8 cellular contexts compared by ENCODE assay signal in the genomic region with DNA sequence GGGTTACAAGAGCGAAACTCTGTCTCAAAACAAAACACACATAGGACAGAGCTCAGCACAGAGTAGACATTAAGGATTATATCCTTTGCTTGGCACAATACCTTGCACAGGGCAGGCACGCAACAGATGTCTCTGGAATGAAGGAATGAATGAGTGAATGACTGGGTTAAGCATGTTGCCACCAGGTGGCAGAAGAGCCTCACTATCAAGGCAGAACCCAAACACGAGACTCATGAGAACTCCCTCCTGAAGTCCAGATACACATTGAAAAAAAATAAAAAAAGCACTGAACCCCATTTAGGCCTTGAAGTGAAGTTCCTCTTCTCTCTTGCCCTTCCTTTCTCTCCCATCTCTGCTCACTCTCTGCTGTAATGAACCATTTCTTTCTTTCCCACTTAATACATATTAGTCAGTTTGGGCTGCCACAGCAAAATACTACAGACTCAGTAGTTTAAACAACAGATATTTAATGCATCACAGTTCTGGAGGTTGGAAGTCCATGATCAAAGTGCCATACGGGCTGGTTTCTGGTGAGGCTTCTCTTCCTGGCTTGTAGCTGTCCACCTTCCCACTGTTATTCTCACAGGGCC. TPM values are rescaled to one million over a fixed set of nuclear protein-coding genes. Genes with fewer than 3 reads are reported as not detected.
DNase-seq lines count a peak whose midpoint lies in the region; ATAC-seq and FAIRE-seq lines count a peak whose summit lies in the region.

No MANE protein-coding gene starts in this region.

- DNase-seq in DMS153 treated with DMSO at 0.1 percent for 48 hours (lab: John Stamatoyannopoulos, UW; ENCODE audit: unreplicated experiment) (peak; percentile 5), Kasumi-1 (lab: John Stamatoyannopoulos, UW) (peak; percentile 92 to 95), SHP77 treated with DMSO at 0.1 percent for 48 hours (lab: John Stamatoyannopoulos, UW) (peak; percentile 52), glomerular endothelial cell (ENCODE audit: extremely low read depth, low read depth, low spot score) (peak; percentile 73), pons (ENCODE audit: low spot score) (peak; percentile 89), urothelium cell line (ENCODE audit: low spot score) (peak; percentile 54)
- peak; percentile 90 for DNase-seq in activated effector memory CD4-positive, alpha-beta T cell treated with anti-CD3 and anti-CD28 coated beads, Interleukin-2, amount 50 U/mL, for 16 hours

- no peak for FAIRE-seq in urothelium cell line (lab: Jason Lieb, UNC)

- peak; percentile 87 for ATAC-seq in GM21576 (IDR thresholded peaks at IDR 0.05; ENCODE audit: unreplicated experiment)

RNA-seq across cellular contexts. Expression of a gene that starts 26.6 kb away (rescaled TPM):
- total RNA-seq in glomerular endothelial cell: 76.2 and 82.6 TPM in 2 replicates

Comparison
In these comparisons a context has a peak if more than half of its experiments do, and no peak if none do; other contexts are left out.
1. Peak in every context shown above with its lines: DNase-seq and ATAC-seq.
2. DNase-seq: peak in every context shown above with its lines; median percentile 94 in Kasumi-1; 90 in activated effector memory CD4-positive, alpha-beta T cell treated with anti-CD3 and anti-CD28 coated beads, Interleukin-2, amount 50 U/mL, for 16 hours; 89 in pons; 73 in glomerular endothelial cell; 54 in urothelium cell line; 52 in SHP77 treated with DMSO at 0.1 percent for 48 hours; 5 in DMS153 treated with DMSO at 0.1 percent for 48 hours.